ENCODE assay signal across 8 cellular contexts in genomic region chr5:172683696-172684464, GRCh38. TPM values are rescaled to one million over a fixed set of nuclear protein-coding genes. Genes with fewer than 3 reads are reported as not detected.
A peak's percentile ranks its signal among the peaks of the same experiment; 100 is the strongest.
DNase-seq lines count a peak whose midpoint lies in the region; ATAC-seq, FAIRE-seq and TF ChIP-seq lines count a peak whose summit lies in the region.

No MANE protein-coding gene starts in this region.

- peak; percentile 27 for DNase-seq in T follicular helper cell (ENCODE audit: low read depth)
- peak; percentile 29 to 40 for DNase-seq in activated T-helper 1 cell treated with anti-CD3 and anti-CD28 coated beads, Interleukin-2, amount 50 U/mL, for 16 hours (ENCODE audit: low read depth in 1 of 2, low spot score in 1 of 2)
- peak; percentile 80 for DNase-seq in kidney
- peak; percentile 15 for DNase-seq in stimulated activated CD8-positive, alpha-beta memory T cell treated with anti-CD3 and anti-CD28 coated beads, Interleukin-12 subunit alpha, Interleukin-12 subunit beta, amount 100 ng/mL, for 4 hours (ENCODE audit: low read depth)
- DNase-seq in NCI-H146 (lab: John Stamatoyannopoulos, UW) = no peak
- no peak for DNase-seq in NCI-H1436 treated with DMSO at 0.1 percent for 48 hours (lab: John Stamatoyannopoulos, UW)
- DNase-seq in HFFc6 = no peak

- ATAC-seq in GM19035 (IDR thresholded peaks at IDR 0.05; ENCODE audit: unreplicated experiment) = no peak

- intact Hi-C loops in kidney (cut with DNase I) = no loop called here

- no peaks in the 10 kb centered on the region for H3K36me3 ChIP-seq in kidney (ENCODE audit: control insufficient read depth in 1 of 2, insufficient read depth in 2 of 2, low read length in 2 of 2)

- H3K27ac Mint-ChIP-seq in HFFc6 = no peak overlapping the region

- no peak overlapping the region for H3K9ac ChIP-seq in kidney (ENCODE audit: low read length in 2 of 2)

- no peak for FAIRE-seq in kidney (lab: Jason Lieb, UNC)

- peaks cover 4% of the 10 kb centered on the region for H3K9me3 Mint-ChIP-seq in HFFc6

- peaks cover 4% of the 10 kb centered on the region for H3K27me3 Mint-ChIP-seq in HFFc6 (ENCODE audit: insufficient read depth)

- peaks cover 7% of the 10 kb centered on the region for H3K36me3 Mint-ChIP-seq in HFFc6 (ENCODE audit: low read depth)

- no peak overlapping the region for H3K27ac ChIP-seq in kidney (ENCODE audit: low read depth in 2 of 2, low read length in 2 of 2)

- no peak for TF ChIP-seq CTCF in kidney (IDR thresholded peaks at IDR 0.05; ENCODE audit: borderline replicate concordance, extremely low read depth, insufficient read depth)
- no peak for TF ChIP-seq CTCF in HFFc6 (IDR thresholded peaks at IDR 0.05)

- peaks cover 0 to 9% of the 10 kb centered on the region in 2 donors for H3K4me1 ChIP-seq in kidney (ENCODE audit: control insufficient read depth in 1 of 2, insufficient read depth in 1 of 2, low read depth in 1 of 2, low read length in 2 of 2)

- H3K9me3 ChIP-seq in kidney (ENCODE audit: control insufficient read depth in 1 of 2, low read length in 2 of 2) = no peaks in the 10 kb centered on the region

- H3K4me3 Mint-ChIP-seq in HFFc6 = no peak overlapping the region

- no peaks in the 10 kb centered on the region for H3K4me1 Mint-ChIP-seq in HFFc6 (ENCODE audit: low read depth)

- no peak overlapping the region for H3K4me3 ChIP-seq in kidney (ENCODE audit: low read length in 2 of 2)

RNA-seq across cellular contexts. Expression of gene NEURL1B, which starts 42.8 kb away (rescaled TPM):
- 42.6 TPM for total RNA-seq in kidney
- 5.4 TPM for polyA plus RNA-seq in kidney (ENCODE audit: insufficient read depth, low read depth, low replicate concordance)
- total RNA-seq in HFFc6 (2021; fragmentation: NEBNext Ultra II Directional; extraction: Animal tissue kit (Norgen Biotek cat#: 25700)) = 1 to 10 TPM; 2.0 to 8.6 (median 7.1) TPM

Comparison
In these comparisons a context has a peak if more than half of its experiments do, and no peak if none do; other contexts are left out.
1. DNase-seq: peak in T follicular helper cell (single experiment), activated T-helper 1 cell treated with anti-CD3 and anti-CD28 coated beads, Interleukin-2, amount 50 U/mL, for 16 hours (2 of 2), kidney (single experiment) and stimulated activated CD8-positive, alpha-beta memory T cell treated with anti-CD3 and anti-CD28 coated beads, Interleukin-12 subunit alpha, Interleukin-12 subunit beta, amount 100 ng/mL, for 4 hours (single experiment); none in NCI-H146 (single experiment), NCI-H1436 treated with DMSO at 0.1 percent for 48 hours (single experiment) and HFFc6 (single experiment).